33 cellular contexts compared by ENCODE assay signal in the genomic region with DNA sequence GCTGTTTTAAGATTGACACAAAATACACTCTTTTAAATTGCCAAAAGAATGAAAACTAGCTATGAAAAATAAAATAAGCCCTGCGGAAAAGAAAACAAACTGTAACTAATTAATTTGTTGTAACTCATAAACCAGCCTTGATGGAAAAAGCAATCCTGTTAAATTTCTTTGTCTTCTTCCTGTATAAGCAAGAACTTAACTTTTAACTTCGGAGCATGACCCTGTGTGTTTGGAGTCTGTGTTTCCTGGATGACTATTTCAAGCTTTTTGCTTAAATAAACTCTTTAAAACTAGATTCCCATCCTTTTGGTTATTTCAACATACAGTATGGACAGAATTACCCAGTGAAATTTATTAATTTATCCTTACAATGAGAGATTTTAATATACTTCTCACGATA.
"Had no signal": no experiment of that assay in that cellular context is flagged by ENCODE, and none has a peak within 500 bp of the region (broad histone marks: within the 10 kb centered on the region; RNA-seq: fewer than 3 reads in every experiment).

No MANE protein-coding gene starts in this region.

- H3K4me3 ChIP-seq: ascending aorta, cardiac muscle cell, MG63, Peyer's patch, SJSA1 had no signal

- H3K4me2 ChIP-seq: SK-N-SH had no signal

- DNase-seq: activated CD4-positive, alpha-beta memory T cell treated with anti-CD3 and anti-CD28 coated beads, Interleukin-2, amount 10 ng/mL, durations not matched to agents 7 days and 5 days; activated CD4-positive, alpha-beta T cell treated with anti-CD3 and anti-CD28 coated beads for 36 hours; activated CD4-positive, alpha-beta T cell treated with anti-CD3 and anti-CD28 coated beads, Interleukin-2, amount 50 U/mL, for 1 hour; activated CD8-positive, alpha-beta memory T cell treated with anti-CD3 and anti-CD28 coated beads for 24 hours; activated CD8-positive, alpha-beta memory T cell treated with anti-CD3 and anti-CD28 coated beads, Interleukin-2, amount 10 ng/mL, durations not matched to agents 7 days and 5 days; activated CD8-positive, alpha-beta memory T cell treated with anti-CD3 and anti-CD28 coated beads, Interleukin-2, amount 50 U/mL, for 48 hours; activated effector memory CD4-positive, alpha-beta T cell treated with Interleukin-2 at 50 U/mL for 16 hours; activated naive CD4-positive, alpha-beta T cell; activated naive CD4-positive, alpha-beta T cell treated with anti-CD3 and anti-CD28 coated beads, Interleukin-2, amount 50 U/mL, for 16 hours; activated naive CD8-positive, alpha-beta T cell treated with anti-CD3 and anti-CD28 coated beads for 36 hours; activated T-cell treated with anti-CD3 and anti-CD28 coated beads, Interleukin-2, amount 50 U/mL, for 48 hours; amniotic stem cell; Kasumi-1; KBM-7; MG63; NCI-H1092; NCI-H1436 treated with DMSO at 0.1 percent for 48 hours; NCI-H1694 treated with DMSO at 0.1 percent for 48 hours; NCI-H2029; NCI-H345; NCI-H524 treated with DMSO at 0.1 percent for 48 hours; PC-3; Peyer's patch; RPMI8226; SHP77 treated with DMSO at 0.1 percent for 48 hours; SK-N-SH had no signal

- H3K9me3 Mint-ChIP-seq: activated CD4-positive, alpha-beta memory T cell treated with anti-CD3 and anti-CD28 coated beads, Interleukin-2, amount 10 ng/mL, durations not matched to agents 7 days and 5 days; activated naive CD8-positive, alpha-beta T cell treated with anti-CD3 and anti-CD28 coated beads for 36 hours; central memory CD8-positive, alpha-beta T cell; T-helper 1 cell treated with Interleukin-12 subunit alpha and Interleukin-12 subunit beta and Interleukin-4 antibody, amounts not matched to agents 30 μg/mL and 1 μg/mL, for 36 hours; T-helper 2 cell treated with Interferon-gamma antibody and Interleukin-4, amounts not matched to agents 5 μg/mL and 100 μg/mL, for 36 hours; WTC11 had no signal

- H3K36me3 ChIP-seq: ascending aorta, cardiac muscle cell, MG63, Peyer's patch, SJSA1 had no signal

- H3K27ac Mint-ChIP-seq: activated CD4-positive, alpha-beta memory T cell treated with anti-CD3 and anti-CD28 coated beads, Interleukin-2, amount 10 ng/mL, durations not matched to agents 7 days and 5 days; activated CD4-positive, alpha-beta T cell treated with anti-CD3 and anti-CD28 coated beads for 36 hours; activated CD8-positive, alpha-beta memory T cell treated with anti-CD3 and anti-CD28 coated beads, Interleukin-2, amount 10 ng/mL, durations not matched to agents 7 days and 5 days; activated naive CD8-positive, alpha-beta T cell treated with anti-CD3 and anti-CD28 coated beads for 36 hours; T-helper 1 cell treated with Interleukin-12 subunit alpha and Interleukin-12 subunit beta and Interleukin-4 antibody, amounts not matched to agents 30 μg/mL and 1 μg/mL, for 36 hours; T-helper 2 cell treated with Interferon-gamma antibody and Interleukin-4, amounts not matched to agents 5 μg/mL and 100 μg/mL, for 36 hours; WTC11 had no signal

- H3K9me3 ChIP-seq: ascending aorta, MG63, Peyer's patch, SJSA1, SK-N-SH had no signal

- H3K9me2 ChIP-seq: SK-N-SH had no signal

- H3K27me3 ChIP-seq: ascending aorta, cardiac muscle cell, MG63, Peyer's patch, SJSA1 had no signal

- H3K27ac ChIP-seq: ascending aorta, cardiac muscle cell, Peyer's patch, SJSA1 had no signal

- H3K4me1 ChIP-seq: ascending aorta, SJSA1 had no signal

- H3K4me3 Mint-ChIP-seq: activated CD4-positive, alpha-beta memory T cell treated with anti-CD3 and anti-CD28 coated beads, Interleukin-2, amount 10 ng/mL, durations not matched to agents 7 days and 5 days; activated CD4-positive, alpha-beta T cell treated with anti-CD3 and anti-CD28 coated beads for 36 hours; activated CD8-positive, alpha-beta memory T cell treated with anti-CD3 and anti-CD28 coated beads, Interleukin-2, amount 10 ng/mL, durations not matched to agents 7 days and 5 days; activated naive CD8-positive, alpha-beta T cell treated with anti-CD3 and anti-CD28 coated beads for 36 hours; central memory CD8-positive, alpha-beta T cell; T-helper 1 cell treated with Interleukin-12 subunit alpha and Interleukin-12 subunit beta and Interleukin-4 antibody, amounts not matched to agents 30 μg/mL and 1 μg/mL, for 36 hours; T-helper 2 cell treated with Interferon-gamma antibody and Interleukin-4, amounts not matched to agents 5 μg/mL and 100 μg/mL, for 36 hours; WTC11 had no signal

- H3K9ac ChIP-seq: SK-N-SH had no signal

- H3K36me3 Mint-ChIP-seq: activated CD8-positive, alpha-beta memory T cell treated with anti-CD3 and anti-CD28 coated beads, Interleukin-2, amount 10 ng/mL, durations not matched to agents 7 days and 5 days; activated naive CD8-positive, alpha-beta T cell treated with anti-CD3 and anti-CD28 coated beads for 36 hours; WTC11 had no signal

- H3K27me3 Mint-ChIP-seq: activated CD4-positive, alpha-beta memory T cell treated with anti-CD3 and anti-CD28 coated beads, Interleukin-2, amount 10 ng/mL, durations not matched to agents 7 days and 5 days; activated CD4-positive, alpha-beta T cell treated with anti-CD3 and anti-CD28 coated beads for 36 hours; activated naive CD8-positive, alpha-beta T cell treated with anti-CD3 and anti-CD28 coated beads for 36 hours; central memory CD8-positive, alpha-beta T cell had no signal
